Comparison of ENCODE assay signal across 19 cellular contexts in genomic region chr10:10854715-10855114, GRCh38.
DNase-seq lines count a peak whose midpoint lies in the region; ATAC-seq and TF ChIP-seq lines count a peak whose summit lies in the region.
"Had no signal": no experiment of that assay in that cellular context is flagged by ENCODE, and none has a peak within 500 bp of the region (broad histone marks: within the 10 kb centered on the region; RNA-seq: fewer than 3 reads in every experiment).

No MANE protein-coding gene starts in this region.

- H3K27ac Mint-ChIP-seq in memory B cell, result no peak overlapping the region
- H3K27ac Mint-ChIP-seq: CD4-positive, alpha-beta T cell; HFFc6 had no signal

- ATAC-seq in GM19372 (IDR thresholded peaks at IDR 0.05; ENCODE audit: low read depth, unreplicated experiment), result peak; percentile 27
- peak; percentile 15 for ATAC-seq in HG03139 (IDR thresholded peaks at IDR 0.05; ENCODE audit: unreplicated experiment)
- peak; percentile 36 for ATAC-seq in memory B cell (ENCODE audit: low read depth)

- H3K4me3 Mint-ChIP-seq in memory B cell, result no peak overlapping the region
- H3K4me3 Mint-ChIP-seq: CD4-positive, alpha-beta T cell; HFFc6 had no signal

- H3K4me3 ChIP-seq in GM12865 (ENCODE audit: low read depth, low read length), result no peak overlapping the region

- TF ChIP-seq CTCF in GM12865 (IDR thresholded peaks at IDR 0.05; ENCODE audit: insufficient read depth, low read depth, low read length, missing control alignments), result no peak

- DNase-seq in GM12865 (ENCODE audit: low read depth) (peak; percentile 3), memory B cell (ENCODE audit: low spot score in 2 of 2) (no peak), NCI-H128 (lab: John Stamatoyannopoulos, UW; ENCODE audit: unreplicated experiment) (no peak), NCI-H2081 (lab: John Stamatoyannopoulos, UW) (no peak), CD1c-positive myeloid dendritic cell (ENCODE audit: extremely low spot score) (no peak), dedifferentiated amniotic fluid mesenchymal stem cell (ENCODE audit: extremely low spot score) (no peak)
- DNase-seq: BE2C; CD4-positive, alpha-beta T cell; DMS153; HFFc6; KG1; NCI-H1105 treated with DMSO at 0.1 percent for 48 hours; NCI-H1694 treated with DMSO at 0.1 percent for 48 hours; NCI-H2107; NCI-H510A; NCI-H748 treated with DMSO at 0.1 percent for 48 hours; SW 1271 had no signal

- no peaks in the 10 kb centered on the region for H3K9me3 Mint-ChIP-seq in memory B cell
- H3K9me3 Mint-ChIP-seq: CD4-positive, alpha-beta T cell; HFFc6 had no signal

- H3K27me3 Mint-ChIP-seq in memory B cell, result peaks cover 7% of the 10 kb centered on the region

- H3K4me1 Mint-ChIP-seq in memory B cell, result peaks cover 4% of the 10 kb centered on the region

- no peaks in the 10 kb centered on the region for H3K36me3 Mint-ChIP-seq in memory B cell
